Comparison of ENCODE assay signal across 19 cellular contexts in genomic region chr12:91058821-91059220, GRCh38. TPM values are rescaled to one million over a fixed set of nuclear protein-coding genes. Genes with fewer than 3 reads are reported as not detected.
DNase-seq lines count a peak whose midpoint lies in the region; ATAC-seq and TF ChIP-seq lines count a peak whose summit lies in the region.
"Had no signal": no experiment of that assay in that cellular context is flagged by ENCODE, and none has a peak within 500 bp of the region (broad histone marks: within the 10 kb centered on the region; RNA-seq: fewer than 3 reads in every experiment).

No MANE protein-coding gene starts in this region.

- no peaks in the 10 kb centered on the region for H3K36me3 Mint-ChIP-seq in activated naive CD4-positive, alpha-beta T cell treated with anti-CD3 and anti-CD28 coated beads for 36 hours (ENCODE audit: low read depth)

- DNase-seq in COLO829 (ENCODE audit: low spot score) (peak; percentile 3), LHCN-M2 (ENCODE audit: low read depth) (peak; percentile 44), epithelial cell of esophagus (ENCODE audit: low read depth) (peak; percentile 9), renal cortical epithelial cell (ENCODE audit: low read depth) (peak; percentile 15)
- DNase-seq in activated naive CD4-positive, alpha-beta T cell treated with anti-CD3 and anti-CD28 coated beads for 36 hours: no peak
- DNase-seq: BE2C, DMS79, NCI-H1105, NCI-H1694, NCI-H2081, NCI-H2171, NCI-H524 treated with DMSO at 0.1 percent for 48 hours, OCI-M1, SJCRH30 had no signal

- intact Hi-C loops in activated naive CD4-positive, alpha-beta T cell treated with anti-CD3 and anti-CD28 coated beads for 36 hours (cut with micrococcal nuclease): no loop called here

- H3K4me3 Mint-ChIP-seq in activated naive CD4-positive, alpha-beta T cell treated with anti-CD3 and anti-CD28 coated beads for 36 hours: no peak overlapping the region
- H3K4me3 Mint-ChIP-seq: T-helper 1 cell treated with Interleukin-12 subunit alpha and Interleukin-12 subunit beta and Interleukin-4 antibody, amounts not matched to agents 30 μg/mL and 1 μg/mL, for 36 hours had no signal

- no peaks in the 10 kb centered on the region for H3K4me1 Mint-ChIP-seq in activated naive CD4-positive, alpha-beta T cell treated with anti-CD3 and anti-CD28 coated beads for 36 hours (ENCODE audit: low read depth)

- H3K4me3 ChIP-seq in epithelial cell of esophagus (ENCODE audit: low read length): no peak overlapping the region
- H3K4me3 ChIP-seq: K562, SJCRH30 had no signal

- ATAC-seq in GM21447 (IDR thresholded peaks at IDR 0.05; ENCODE audit: unreplicated experiment) (no peak), GM18498 (IDR thresholded peaks at IDR 0.05; ENCODE audit: unreplicated experiment) (no peak)
- ATAC-seq: K562 had no signal

- no peak overlapping the region for H3K27ac Mint-ChIP-seq in activated naive CD4-positive, alpha-beta T cell treated with anti-CD3 and anti-CD28 coated beads for 36 hours
- H3K27ac Mint-ChIP-seq: T-helper 1 cell treated with Interleukin-12 subunit alpha and Interleukin-12 subunit beta and Interleukin-4 antibody, amounts not matched to agents 30 μg/mL and 1 μg/mL, for 36 hours had no signal

- no peaks in the 10 kb centered on the region for H3K27me3 Mint-ChIP-seq in activated naive CD4-positive, alpha-beta T cell treated with anti-CD3 and anti-CD28 coated beads for 36 hours (ENCODE audit: low read depth)

- H3K9me3 Mint-ChIP-seq in activated naive CD4-positive, alpha-beta T cell treated with anti-CD3 and anti-CD28 coated beads for 36 hours: no peaks in the 10 kb centered on the region
- H3K9me3 Mint-ChIP-seq: T-helper 1 cell treated with Interleukin-12 subunit alpha and Interleukin-12 subunit beta and Interleukin-4 antibody, amounts not matched to agents 30 μg/mL and 1 μg/mL, for 36 hours had no signal

- no peak for TF ChIP-seq CTCF in epithelial cell of esophagus (IDR thresholded peaks at IDR 0.05; ENCODE audit: insufficient read depth, low read depth, low read length, missing control alignments)

- CTCF ChIA-PET in activated naive CD4-positive, alpha-beta T cell treated with anti-CD3 and anti-CD28 coated beads for 36 hours (lab: Charles Lee): no interaction called here

RNA-seq across cellular contexts. Expression of gene KERA, which starts 1.0 kb away (rescaled TPM):
- total RNA-seq in LHCN-M2 (2014; rRNA removed) (not detected in 2 replicates), renal cortical epithelial cell (not detected in 2 replicates)
- not detected for polyA plus RNA-seq in LHCN-M2 (2012)
- total RNA-seq in activated naive CD4-positive, alpha-beta T cell treated with anti-CD3 and anti-CD28 coated beads for 36 hours: not detected
- total RNA-seq: H1, K562, SJCRH30 had no signal
- polyA plus RNA-seq: H1, K562 had no signal

RNA-seq across cellular contexts. Expression of gene LUM, which starts 52.5 kb away (rescaled TPM):
- total RNA-seq in LHCN-M2 (2014; rRNA removed): 14.9 and 19.1 TPM in 2 replicates
- 10.6 TPM for polyA plus RNA-seq in LHCN-M2 (2012)
- 31.9 and 39.1 TPM in 2 replicates for total RNA-seq in renal cortical epithelial cell
- not detected for total RNA-seq in activated naive CD4-positive, alpha-beta T cell treated with anti-CD3 and anti-CD28 coated beads for 36 hours
- total RNA-seq: H1 had no signal
- polyA plus RNA-seq: H1, K562 had no signal

RNA-seq across cellular contexts. Expression of gene EPYC, which starts 54.0 kb away (rescaled TPM):
- total RNA-seq in LHCN-M2 (2014; rRNA removed) (not detected in 2 replicates), renal cortical epithelial cell (not detected in 2 replicates)
- not detected for polyA plus RNA-seq in LHCN-M2 (2012)
- total RNA-seq in activated naive CD4-positive, alpha-beta T cell treated with anti-CD3 and anti-CD28 coated beads for 36 hours: not detected
- total RNA-seq: H1, K562, SJCRH30 had no signal
- polyA plus RNA-seq: H1, K562 had no signal

Comparison
In these comparisons a context has a peak if more than half of its experiments do, and no peak if none do; other contexts are left out.
1. RNA of gene LUM, which starts 52.5 kb away (total RNA-seq): 31.9 to 39.1 TPM in renal cortical epithelial cell and 14.9 to 19.1 TPM in LHCN-M2; not detected in activated naive CD4-positive, alpha-beta T cell treated with anti-CD3 and anti-CD28 coated beads for 36 hours; every median in the first group is over 10 times any median in the second.